ENCODE assay signal across 8 cellular contexts in genomic region chr4:77618383-77619241, GRCh38. TPM values are rescaled to one million over a fixed set of nuclear protein-coding genes. Genes with fewer than 3 reads are reported as not detected.
DNase-seq lines count a peak whose midpoint lies in the region; ATAC-seq and TF ChIP-seq lines count a peak whose summit lies in the region.

No MANE protein-coding gene starts in this region.

- ATAC-seq in GM21529 (IDR thresholded peaks at IDR 0.05; ENCODE audit: unreplicated experiment) = peak; percentile 97

- no peak overlapping the region for H3K4me3 ChIP-seq in stomach

- TF ChIP-seq POLR2A in stomach (IDR thresholded peaks at IDR 0.05) = no peak

- H3K9me3 Mint-ChIP-seq in nephron = no peaks in the 10 kb centered on the region

- H3K4me3 Mint-ChIP-seq in nephron = peak overlapping the region; percentile 42 to 64 (median 55)

- TF ChIP-seq CTCF in nephron (IDR thresholded peaks at IDR 0.05; ENCODE audit: unreplicated experiment in 3 of 3) (peak; percentile 79 to 83 (median 81)), stomach (IDR thresholded peaks at IDR 0.05) (peak in 5 of 7 experiments; percentile 68 to 88 (median 75))

- intact Hi-C loops in stomach (cut with DNase I; ENCODE audit: low total_unique reads) = loop anchor here (5.0 to 10.0 kb wide), 2 partner anchors 234 to 259 kb away; no protein-coding TSS in a partner anchor

- H3K27ac ChIP-seq in stomach = peak overlapping the region in 3 of 5 donors; percentile 35 to 66 (median 46)

- no peak overlapping the region for H3K27ac Mint-ChIP-seq in nephron

- peaks cover 0 to 16% (median 11%) of the 10 kb centered on the region in 4 donors for H3K4me1 ChIP-seq in stomach

- peak; percentile 81 for DNase-seq in DMS53 treated with DMSO at 0.1 percent for 48 hours (lab: John Stamatoyannopoulos, UW; ENCODE audit: unreplicated experiment)
- DNase-seq in HuH-7.5 (ENCODE audit: low spot score) = peak; percentile 35
- DNase-seq in OCI-M1 (lab: John Stamatoyannopoulos, UW) = peak; percentile 82
- DNase-seq in activated T-cell treated with anti-CD3 and anti-CD28 coated beads for 4 hours = peak; percentile 47
- DNase-seq in fibroblast of gingiva (ENCODE audit: low read depth) = peak; percentile 60
- peak; percentile 83 for DNase-seq in stomach

- H3K36me3 ChIP-seq in stomach = no peaks in the 10 kb centered on the region

- H3K36me3 Mint-ChIP-seq in nephron (ENCODE audit: low read depth) = no peaks in the 10 kb centered on the region

- 13 to 16% (median 13%) methylated on average over 12 of the region's 12 CpGs for WGBS in stomach, 5 donors

- peaks cover 24% of the 10 kb centered on the region for H3K4me1 Mint-ChIP-seq in nephron

- H3K27me3 ChIP-seq in stomach = no peaks in the 10 kb centered on the region

- TF ChIP-seq EP300 in stomach (IDR thresholded peaks at IDR 0.05) = no peak

- H3K9me3 ChIP-seq in stomach = no peaks in the 10 kb centered on the region

- no peaks in the 10 kb centered on the region for H3K27me3 Mint-ChIP-seq in nephron (ENCODE audit: low read depth)

RNA-seq across cellular contexts. Expression of gene CXCL13, which starts 13.0 kb away (rescaled TPM):
- 1 to 10 TPM in 2 of 5 donors, not detected in 3; 1.2 to 4.4 TPM for total RNA-seq in stomach
- 10 to 100 TPM in 1 of 3 donors, 1 to 10 TPM in 2; 1.1 to 80.6 (median 3.4) TPM for polyA plus RNA-seq in stomach
